ENCODE assay signal across 14 cellular contexts in genomic region chr10:74947781-74948401, GRCh38.
DNase-seq lines count a peak whose midpoint lies in the region; ATAC-seq, FAIRE-seq and TF ChIP-seq lines count a peak whose summit lies in the region.
"Had no signal": no experiment of that assay in that cellular context is flagged by ENCODE, and none has a peak within 500 bp of the region (broad histone marks: within the 10 kb centered on the region; RNA-seq: fewer than 3 reads in every experiment).

No MANE protein-coding gene starts in this region.

- H3F3A ChIP-seq in Loucy (ENCODE audit: low read depth): no peaks in the 10 kb centered on the region

- no peaks in the 10 kb centered on the region for H3K36me3 ChIP-seq in Loucy (ENCODE audit: insufficient read depth, low read length)
- H3K36me3 ChIP-seq in neuronal stem cell (replicated peaks in 1 of 2; ENCODE audit: control insufficient read depth in 2 of 2, insufficient read depth in 2 of 2, low read length in 2 of 2): no peaks in the 10 kb centered on the region
- H3K36me3 ChIP-seq: lower lobe of right lung, prostate gland had no signal

- H3K9me2 ChIP-seq in Loucy (replicated peaks; ENCODE audit: low read depth, low read length): no peaks in the 10 kb centered on the region

- H2AK5ac ChIP-seq in neuronal stem cell (ENCODE audit: low read depth, low read length): no peak overlapping the region

- no peak overlapping the region for H2BK5ac ChIP-seq in neuronal stem cell (ENCODE audit: low read length)

- peak overlapping the region; percentile 15 for H3K9ac ChIP-seq in Loucy (ENCODE audit: low read depth, low read length, poor library complexity, severe bottlenecking)
- H3K9ac ChIP-seq in neuronal stem cell (ENCODE audit: low read depth, low read length, poor library complexity): no peak overlapping the region

- no peak overlapping the region for H2BK15ac ChIP-seq in neuronal stem cell (ENCODE audit: low read length)

- peak; percentile 77 for FAIRE-seq in D721Med (lab: Jason Lieb, UNC)
- FAIRE-seq: HTR-8/SVneo had no signal

- H3K14ac ChIP-seq in neuronal stem cell (ENCODE audit: low read length): no peak overlapping the region

- H3K23ac ChIP-seq in neuronal stem cell (ENCODE audit: low read depth, low read length, poor library complexity): no peak overlapping the region

- H2BK12ac ChIP-seq in neuronal stem cell (ENCODE audit: low read length): no peak overlapping the region

- peaks cover 98% of the 10 kb centered on the region for H3K79me2 ChIP-seq in Loucy (ENCODE audit: insufficient read depth, low read length)

- no CpG with 5 or more reads among the region's 1 CpG for WGBS in neuronal stem cell (ENCODE audit: extremely low coverage in 2 of 2, insufficient read length in 2 of 2, insufficient replicate concordance in 1 of 2), 2 donors

- H4K20me1 ChIP-seq in Loucy (ENCODE audit: insufficient read depth, low read length, poor library complexity, severe bottlenecking): peaks cover 35% of the 10 kb centered on the region

- H3K79me1 ChIP-seq in neuronal stem cell (ENCODE audit: low read depth, low read length): no peaks in the 10 kb centered on the region

- H3K4ac ChIP-seq in neuronal stem cell (ENCODE audit: low read length): no peak overlapping the region

- H3K4me1 ChIP-seq in Loucy (ENCODE audit: insufficient read depth, low read length, poor library complexity, severe bottlenecking) (peaks cover 36% of the 10 kb centered on the region), neuronal stem cell (ENCODE audit: control insufficient read depth in 2 of 2, insufficient read depth in 1 of 2, low read depth in 1 of 2, low read length in 2 of 2) (peaks cover 0 to 8% of the 10 kb centered on the region in 2 donors)
- H3K4me1 ChIP-seq: prostate gland had no signal

- no peak overlapping the region for H3K27ac ChIP-seq in neuronal stem cell (replicated peaks; ENCODE audit: low read length)
- H3K27ac ChIP-seq: lower lobe of right lung, prostate gland had no signal

- no peak overlapping the region for H3K18ac ChIP-seq in neuronal stem cell (ENCODE audit: low read length)

- DNase-seq in D721Med (ENCODE audit: insufficient read length, low spot score) (no peak), NCI-H526 treated with DMSO at 0.1 percent for 48 hours (lab: John Stamatoyannopoulos, UW) (peak; percentile 66), left colon (peak in 1 of 2 donors; percentile 19), HPDE6-E6E7 (ENCODE audit: extremely low spot score) (no peak), activated gamma-delta T cell (lab: John Stamatoyannopoulos, UW) (no peak), neuronal stem cell (ENCODE audit: low spot score) (no peak)
- no peak for DNase-seq in activated CD4-positive, alpha-beta T cell treated with anti-CD3 and anti-CD28 coated beads, Interleukin-2, amount 50 U/mL, for 48 hours
- DNase-seq: activated naive CD8-positive, alpha-beta T cell treated with anti-CD3 and anti-CD28 coated beads, Interleukin-2, amount 10 ng/mL, durations not matched to agents 7 days and 5 days; lower lobe of right lung; NK-92 treated with Interleukin-12 subunit alpha and Interleukin-12 subunit beta, amount 100 ng/mL, for 24 hours; T-helper 1 cell had no signal

- H2AFZ ChIP-seq in Loucy (ENCODE audit: low read length) (no peak overlapping the region), neuronal stem cell (ENCODE audit: low read length) (no peak overlapping the region)

- peak; percentile 91 for ATAC-seq in left colon

- intact Hi-C loops in left colon (cut with DNase I, micrococcal nuclease): no loop called here

- TF ChIP-seq CTCF in D721Med (IDR thresholded peaks at IDR 0.05; ENCODE audit: insufficient read depth, missing control alignments) (no peak), Loucy (conservative IDR thresholded peaks at IDR 0.05; ENCODE audit: low read length) (no peak)

- H3K4me2 ChIP-seq in Loucy (ENCODE audit: low read depth, low read length, poor library complexity, severe bottlenecking) (peak overlapping the region; percentile 3), neuronal stem cell (ENCODE audit: insufficient read depth, low read length, poor library complexity, severe bottlenecking) (no peak overlapping the region)

- H4K91ac ChIP-seq in neuronal stem cell (ENCODE audit: low read depth, low read length, poor library complexity): no peak overlapping the region

- H3K9me3 ChIP-seq in Loucy (ENCODE audit: insufficient read depth, low read depth, low read length): no peaks in the 10 kb centered on the region
- no peaks in the 10 kb centered on the region for H3K9me3 ChIP-seq in neuronal stem cell (replicated peaks in 1 of 2; ENCODE audit: control insufficient read depth in 2 of 2, insufficient read depth in 1 of 2, low read depth in 1 of 2, low read length in 2 of 2)
- H3K9me3 ChIP-seq: lower lobe of right lung, prostate gland had no signal

- H3K27me3 ChIP-seq in Loucy (ENCODE audit: insufficient read depth, low read length, poor library complexity, severe bottlenecking) (no peaks in the 10 kb centered on the region), neuronal stem cell (ENCODE audit: control insufficient read depth in 3 of 3, insufficient read depth in 3 of 3, low read depth in 1 of 3, low read length in 3 of 3) (no peaks in the 10 kb centered on the region)

- H3K4me3 ChIP-seq in Loucy (ENCODE audit: low read length, poor library complexity, severe bottlenecking): no peak overlapping the region
- no peak overlapping the region for H3K4me3 ChIP-seq in neuronal stem cell (ENCODE audit: low read length in 2 of 2)
- H3K4me3 ChIP-seq: lower lobe of right lung, prostate gland had no signal

- no peak overlapping the region for H2BK120ac ChIP-seq in neuronal stem cell (ENCODE audit: low read depth, low read length)

- no peak overlapping the region for H4K8ac ChIP-seq in neuronal stem cell (ENCODE audit: low read depth, low read length)
